Comparison of ENCODE assay signal across 10 cellular contexts in genomic region chr17:76263896-76264295, GRCh38. TPM values are rescaled to one million over a fixed set of nuclear protein-coding genes. Genes with fewer than 3 reads are reported as not detected.
DNase-seq lines count a peak whose midpoint lies in the region; ATAC-seq and TF ChIP-seq lines count a peak whose summit lies in the region.
"Had no signal": no experiment of that assay in that cellular context is flagged by ENCODE, and none has a peak within 500 bp of the region (broad histone marks: within the 10 kb centered on the region; RNA-seq: fewer than 3 reads in every experiment).

No MANE protein-coding gene starts in this region.

- no peaks in the 10 kb centered on the region for H3K36me3 ChIP-seq in hepatocyte (replicated peaks; ENCODE audit: insufficient read depth, low read depth)

- no peak overlapping the region for H3K4me3 ChIP-seq in hepatocyte

- H3K36me3 Mint-ChIP-seq in T-helper 17 cell (ENCODE audit: low read depth): peaks cover 4% of the 10 kb centered on the region
- peaks cover 15% of the 10 kb centered on the region for H3K36me3 Mint-ChIP-seq in stimulated activated memory B cell treated with anti-CD40 and anti-IgM and Interleukin-4, amounts not matched to agents 10 μg/mL and 1 μg/mL and 100 μg/mL, for 72 hours

- H3K4me2 ChIP-seq in hepatocyte: peak overlapping the region; percentile 47

- no peak for ATAC-seq in T-helper 17 cell
- no peak for ATAC-seq in stimulated activated memory B cell treated with anti-CD40 and anti-IgM and Interleukin-4, amounts not matched to agents 10 μg/mL and 1 μg/mL and 100 μg/mL, for 72 hours
- ATAC-seq in GM21619 (IDR thresholded peaks at IDR 0.05; ENCODE audit: unreplicated experiment): no peak
- no peak for ATAC-seq in GM21723 (IDR thresholded peaks at IDR 0.05; ENCODE audit: unreplicated experiment)

- H3K4me1 Mint-ChIP-seq in T-helper 17 cell: peaks cover 27% of the 10 kb centered on the region
- peaks cover 71% of the 10 kb centered on the region for H3K4me1 Mint-ChIP-seq in stimulated activated memory B cell treated with anti-CD40 and anti-IgM and Interleukin-4, amounts not matched to agents 10 μg/mL and 1 μg/mL and 100 μg/mL, for 72 hours

- WGBS in hepatocyte (ENCODE audit: low lambda C conversion rate, missing lambda C conversion rate): 100% methylated on average over 5 of the region's 5 CpGs

- no peak overlapping the region for H2AFZ ChIP-seq in hepatocyte

- peaks cover 29% of the 10 kb centered on the region for H3K4me1 ChIP-seq in hepatocyte (ENCODE audit: insufficient read depth)

- H3K9me3 ChIP-seq in T-helper 17 cell (ENCODE audit: control insufficient read depth, low read length, poor library complexity, severe bottlenecking): no peaks in the 10 kb centered on the region
- no peaks in the 10 kb centered on the region for H3K9me3 ChIP-seq in hepatocyte (ENCODE audit: low read depth)

- peak overlapping the region; percentile 93 for H3K27ac ChIP-seq in hepatocyte

- H3K27me3 Mint-ChIP-seq in T-helper 17 cell: no peaks in the 10 kb centered on the region
- no peaks in the 10 kb centered on the region for H3K27me3 Mint-ChIP-seq in stimulated activated memory B cell treated with anti-CD40 and anti-IgM and Interleukin-4, amounts not matched to agents 10 μg/mL and 1 μg/mL and 100 μg/mL, for 72 hours

- peaks cover 33% of the 10 kb centered on the region for H3K79me2 ChIP-seq in hepatocyte

- no peaks in the 10 kb centered on the region for H3K9me3 Mint-ChIP-seq in stimulated activated memory B cell treated with anti-CD40 and anti-IgM and Interleukin-4, amounts not matched to agents 10 μg/mL and 1 μg/mL and 100 μg/mL, for 72 hours

- TF ChIP-seq CTCF in hepatocyte (IDR thresholded peaks at IDR 0.05; ENCODE audit: poor library complexity): no peak

- H3K27me3 ChIP-seq in hepatocyte: no peaks in the 10 kb centered on the region

- no peaks in the 10 kb centered on the region for H4K20me1 ChIP-seq in hepatocyte (ENCODE audit: insufficient read depth, poor library complexity, severe bottlenecking)

- H3K9me2 ChIP-seq in hepatocyte (replicated peaks; ENCODE audit: insufficient read depth): no peaks in the 10 kb centered on the region

- DNase-seq in DMS53 (lab: John Stamatoyannopoulos, UW) (peak; percentile 43), DMS53 treated with DMSO at 0.1 percent for 48 hours (lab: John Stamatoyannopoulos, UW; ENCODE audit: unreplicated experiment) (no peak), T-helper 17 cell (no peak), hepatocyte (ENCODE audit: low spot score) (no peak)
- no peak for DNase-seq in stimulated activated CD4-positive, alpha-beta T cell treated with anti-CD3 and anti-CD28 coated beads, Interleukin-2, amount 100 ng/mL, for 24 hours
- DNase-seq: 8988T, anterior cingulate cortex had no signal

- peak overlapping the region; percentile 77 for H3K4me3 Mint-ChIP-seq in T-helper 17 cell
- H3K4me3 Mint-ChIP-seq in stimulated activated memory B cell treated with anti-CD40 and anti-IgM and Interleukin-4, amounts not matched to agents 10 μg/mL and 1 μg/mL and 100 μg/mL, for 72 hours: peak overlapping the region; percentile 71

- peak overlapping the region; percentile 95 for H3K27ac Mint-ChIP-seq in T-helper 17 cell
- peak overlapping the region; percentile 80 for H3K27ac Mint-ChIP-seq in stimulated activated memory B cell treated with anti-CD40 and anti-IgM and Interleukin-4, amounts not matched to agents 10 μg/mL and 1 μg/mL and 100 μg/mL, for 72 hours

RNA-seq across cellular contexts. Expression of gene UBALD2, which starts 1.3 kb away (rescaled TPM):
- total RNA-seq in T-helper 17 cell (100 to 1,000 TPM; 201 to 252 TPM), hepatocyte (10.2 and 10.8 TPM in 2 replicates)
- 13.1 and 16.4 TPM in 2 replicates for polyA plus RNA-seq in hepatocyte

RNA-seq across cellular contexts. Expression of gene RNF157, which starts 23.6 kb away (rescaled TPM):
- total RNA-seq in T-helper 17 cell: 10 to 100 TPM; 43.5 to 45.3 TPM
- 8.6 and 8.9 TPM in 2 replicates for total RNA-seq in hepatocyte
- polyA plus RNA-seq in hepatocyte: 4.8 and 5.0 TPM in 2 replicates

RNA-seq across cellular contexts. Expression of gene QRICH2, which starts 44.2 kb away (rescaled TPM):
- total RNA-seq in T-helper 17 cell: 1 to 10 TPM; 1.7 to 3.6 TPM
- 2.8 and 3.6 TPM in 2 replicates for total RNA-seq in hepatocyte
- polyA plus RNA-seq in hepatocyte: 2.3 and 2.9 TPM in 2 replicates

Comparison
In these comparisons a context has a peak if more than half of its experiments do, and no peak if none do; other contexts are left out.
1. RNA of gene UBALD2, which starts 1.3 kb away (total RNA-seq): 201 to 252 TPM in T-helper 17 cell; 10.2 to 10.8 TPM in hepatocyte; every median in the first group is over 10 times any median in the second.